Comparison of ENCODE assay signal across 15 cellular contexts in genomic region chr14:100673807-100674154, GRCh38. TPM values are rescaled to one million over a fixed set of nuclear protein-coding genes. Genes with fewer than 3 reads are reported as not detected.
DNase-seq lines count a peak whose midpoint lies in the region; ATAC-seq and TF ChIP-seq lines count a peak whose summit lies in the region.
"Had no signal": no experiment of that assay in that cellular context is flagged by ENCODE, and none has a peak within 500 bp of the region (broad histone marks: within the 10 kb centered on the region; RNA-seq: fewer than 3 reads in every experiment).

No MANE protein-coding gene starts in this region.

- H3K4me1 ChIP-seq in left ventricle myocardium inferior, result peaks cover 43% of the 10 kb centered on the region
- H3K4me1 ChIP-seq in iPS-20b (ENCODE audit: insufficient read depth, low read length), result peaks cover 3% of the 10 kb centered on the region; the same call in 1 of the 2 replicates

- H3K4me3 ChIP-seq in left ventricle myocardium inferior (no peak overlapping the region), iPS-20b (ENCODE audit: low read length) (peak overlapping the region; percentile 15; the same call in 1 of the 2 replicates)
- H3K4me3 ChIP-seq: GM12878, SJSA1 had no signal

- peak; percentile 9 for DNase-seq in left ventricle myocardium superior
- no peak for DNase-seq in left ventricle myocardium inferior
- DNase-seq in type B pancreatic cell (ENCODE audit: extremely low spot score, unreplicated experiment), result no peak
- DNase-seq in stimulated activated naive B cell treated with anti-CD40 and anti-IgM and Interleukin-4, amounts not matched to agents 10 μg/mL and 1 μg/mL and 100 μg/mL, for 72 hours, result no peak
- DNase-seq in NCI-H526 (lab: John Stamatoyannopoulos, UW), result no peak
- no peak for DNase-seq in stimulated activated CD4-positive, alpha-beta T cell treated with anti-CD3 and anti-CD28 coated beads, Interleukin-2, amount 100 ng/mL, for 24 hours
- DNase-seq: ACHN, HCEC 1CT, SW 1271 had no signal

- H3K36me3 ChIP-seq in left ventricle myocardium inferior, result no peaks in the 10 kb centered on the region
- H3K36me3 ChIP-seq in iPS-20b (ENCODE audit: insufficient read depth, low read depth, low read length), result no peaks in the 10 kb centered on the region
- H3K36me3 ChIP-seq: SJSA1 had no signal

- no peaks in the 10 kb centered on the region for H3K9me3 ChIP-seq in left ventricle myocardium inferior (replicated peaks)
- no peaks in the 10 kb centered on the region for H3K9me3 ChIP-seq in iPS-20b (ENCODE audit: insufficient read depth, low read depth, low read length)
- H3K9me3 ChIP-seq: SJSA1 had no signal

- peak overlapping the region; percentile 14; the same call in 1 of the 2 replicates for H3K9ac ChIP-seq in iPS-20b (ENCODE audit: low read depth, low read length)

- no peak overlapping the region for H3K27ac ChIP-seq in left ventricle myocardium inferior (replicated peaks)
- H3K27ac ChIP-seq in VCaP, result peak overlapping the region; percentile 80
- H3K27ac ChIP-seq in iPS-20b (ENCODE audit: low read length), result no peak overlapping the region
- H3K27ac ChIP-seq: SJSA1 had no signal

- H3K9me3 Mint-ChIP-seq in type B pancreatic cell, result no peaks in the 10 kb centered on the region
- H3K9me3 Mint-ChIP-seq in stimulated activated naive B cell treated with anti-CD40 and anti-IgM and Interleukin-4, amounts not matched to agents 10 μg/mL and 1 μg/mL and 100 μg/mL, for 72 hours, result peaks cover 0 to 2% of the 10 kb centered on the region in 2 donors

- H3K4me1 Mint-ChIP-seq in type B pancreatic cell (ENCODE audit: unreplicated experiment), result peaks cover 68% of the 10 kb centered on the region
- H3K4me1 Mint-ChIP-seq in stimulated activated naive B cell treated with anti-CD40 and anti-IgM and Interleukin-4, amounts not matched to agents 10 μg/mL and 1 μg/mL and 100 μg/mL, for 72 hours, result peaks cover 2 to 8% of the 10 kb centered on the region in 2 donors

- intact Hi-C loops in left ventricle myocardium superior (cut with micrococcal nuclease) (no loop called here), left ventricle myocardium inferior (cut with micrococcal nuclease) (no loop called here)

- TF ChIP-seq CTCF in left ventricle myocardium inferior (IDR thresholded peaks at IDR 0.05; ENCODE audit: borderline replicate concordance) (no peak), VCaP (conservative IDR thresholded peaks at IDR 0.05) (no peak), type B pancreatic cell (conservative IDR thresholded peaks at IDR 0.05) (no peak)

- no peak for ATAC-seq in left ventricle myocardium superior
- ATAC-seq in stimulated activated naive B cell treated with anti-CD40 and anti-IgM and Interleukin-4, amounts not matched to agents 10 μg/mL and 1 μg/mL and 100 μg/mL, for 72 hours (replicated peaks), result no peak
- ATAC-seq: GM12878 had no signal

- H3K27ac Mint-ChIP-seq in type B pancreatic cell, result no peak overlapping the region
- H3K27ac Mint-ChIP-seq in stimulated activated naive B cell treated with anti-CD40 and anti-IgM and Interleukin-4, amounts not matched to agents 10 μg/mL and 1 μg/mL and 100 μg/mL, for 72 hours, result no peak overlapping the region

- peaks cover 51% of the 10 kb centered on the region for H3K27me3 Mint-ChIP-seq in type B pancreatic cell
- H3K27me3 Mint-ChIP-seq in stimulated activated naive B cell treated with anti-CD40 and anti-IgM and Interleukin-4, amounts not matched to agents 10 μg/mL and 1 μg/mL and 100 μg/mL, for 72 hours, result peaks cover 43 to 67% of the 10 kb centered on the region in 2 donors

- peaks cover 94% of the 10 kb centered on the region for H3K27me3 ChIP-seq in left ventricle myocardium inferior (ENCODE audit: low read depth)
- H3K27me3 ChIP-seq in iPS-20b (ENCODE audit: insufficient read depth, low read length), result peaks cover 26% of the 10 kb centered on the region
- H3K27me3 ChIP-seq: SJSA1 had no signal

- H3K4me3 Mint-ChIP-seq in type B pancreatic cell, result peak overlapping the region; percentile 4
- H3K4me3 Mint-ChIP-seq in stimulated activated naive B cell treated with anti-CD40 and anti-IgM and Interleukin-4, amounts not matched to agents 10 μg/mL and 1 μg/mL and 100 μg/mL, for 72 hours, result no peak overlapping the region

- no peaks in the 10 kb centered on the region for H3K36me3 Mint-ChIP-seq in type B pancreatic cell
- H3K36me3 Mint-ChIP-seq in stimulated activated naive B cell treated with anti-CD40 and anti-IgM and Interleukin-4, amounts not matched to agents 10 μg/mL and 1 μg/mL and 100 μg/mL, for 72 hours, result no peaks in the 10 kb centered on the region

RNA-seq across cellular contexts. Expression of gene DLK1, which starts 52.9 kb away (rescaled TPM):
- total RNA-seq in left ventricle myocardium superior (22.7 TPM), left ventricle myocardium inferior (2.8 TPM), type B pancreatic cell (ENCODE audit: low replicate concordance) (149 and 405 TPM in 2 replicates)
- total RNA-seq: HT-29, NCI-H460, SJSA1 had no signal
